6 cellular contexts compared by ENCODE assay signal in the genomic region with DNA sequence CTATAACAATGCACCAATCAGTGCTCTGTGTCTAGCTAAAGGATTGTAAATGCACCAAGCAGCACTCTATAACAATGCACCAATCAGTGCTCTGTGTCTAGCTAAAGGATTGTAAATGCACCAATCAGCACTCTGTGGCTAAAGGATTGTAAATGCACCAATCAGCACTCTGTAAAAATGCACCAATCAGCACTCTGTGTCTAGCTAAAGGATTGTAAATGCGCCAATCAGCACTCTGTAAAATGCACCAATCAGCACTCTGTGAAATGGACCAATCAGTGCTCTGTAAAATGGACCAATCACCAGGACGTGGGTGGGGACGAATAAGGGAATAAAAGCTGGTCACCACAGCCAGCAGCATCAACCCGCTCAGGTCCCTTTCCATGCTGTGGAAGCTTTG. TPM values are rescaled to one million over a fixed set of nuclear protein-coding genes. Genes with fewer than 3 reads are reported as not detected.
DNase-seq lines count a peak whose midpoint lies in the region; ATAC-seq, FAIRE-seq and TF ChIP-seq lines count a peak whose summit lies in the region.
"Not testable (repeated sequence)": the region's sequence is repeated elsewhere in the genome, so short reads cannot be mapped to it uniquely, and the experiment has no call there.

No MANE protein-coding gene starts in this region.

- not testable (repeated sequence) for TF ChIP-seq EP300 in A549 (IDR thresholded peaks at IDR 0.05); K562 (IDR thresholded peaks at IDR 0.05; ENCODE audit: low read length); HepG2 (IDR thresholded peaks at IDR 0.05; ENCODE audit: low read depth in 2 of 2, low read length in 2 of 2); HepG2 (CRISPR knock-in tag; IDR thresholded peaks at IDR 0.05; ENCODE audit: borderline replicate concordance)

- not testable (repeated sequence) for ATAC-seq in A549, WTC11, K562, HepG2

- H3K9ac ChIP-seq in K562 (ENCODE audit: insufficient read depth in 1 of 2, low read depth in 2 of 2, low read length in 2 of 2); HepG2 (ENCODE audit: insufficient read depth, low read depth, low read length): not testable (repeated sequence)

- intact Hi-C loops in K562 (cut with micrococcal nuclease); HepG2 (cut with micrococcal nuclease; ENCODE audit: unreplicated experiment): not testable (repeated sequence)

- TF ChIP-seq RAD21 in A549 (conservative IDR thresholded peaks at IDR 0.05 in 1 of 2, IDR thresholded peaks at IDR 0.05 in 1 of 2); K562 (CRISPR knock-in tag; conservative IDR thresholded peaks at IDR 0.05 in 1 of 2, IDR thresholded peaks at IDR 0.05 in 1 of 2); HepG2 (CRISPR knock-in tag; IDR thresholded peaks at IDR 0.05): not testable (repeated sequence)

- peaks cover 26% of the 10 kb centered on the region for H3K4me1 Mint-ChIP-seq in WTC11

- H3K4me3 Mint-ChIP-seq in WTC11: not testable (repeated sequence)

- H3K27ac Mint-ChIP-seq in WTC11: not testable (repeated sequence)

- not testable (repeated sequence) for H4K20me1 ChIP-seq in K562 (replicated peaks; ENCODE audit: control insufficient read depth, insufficient read depth, low read length); HepG2 (ENCODE audit: insufficient read depth, low read length)

- TF ChIP-seq POLR2A in A549 (IDR thresholded peaks at IDR 0.05; ENCODE audit: low read length); GM12892 (IDR thresholded peaks at IDR 0.05; ENCODE audit: low read depth, low read length); K562 (conservative IDR thresholded peaks at IDR 0.05); HepG2 (IDR thresholded peaks at IDR 0.05; ENCODE audit: insufficient read depth in 1 of 2, low read depth in 2 of 2, low read length in 2 of 2): not testable (repeated sequence)

- DNase-seq in A549 (ENCODE audit: low read depth in 1 of 2, low spot score in 1 of 2); GM12892 (ENCODE audit: insufficient read length); WTC11 (ENCODE audit: low spot score); K562 (ENCODE audit: extremely low read depth in 1 of 4, low spot score in 3 of 4); HepG2 (ENCODE audit: low spot score); urothelium cell line (ENCODE audit: low spot score): not testable (repeated sequence)

- not testable (repeated sequence) for TF ChIP-seq CTCF in A549 (IDR thresholded peaks at IDR 0.05); WTC11 (IDR thresholded peaks at IDR 0.05); K562 (IDR thresholded peaks at IDR 0.05 in 2 of 3, conservative IDR thresholded peaks at IDR 0.05 in 1 of 3; ENCODE audit: insufficient read depth in 2 of 3, low read depth in 1 of 3, low read length in 3 of 3); HepG2 (CRISPR knock-in tag; IDR thresholded peaks at IDR 0.05)

- not testable (repeated sequence) for H3K4me3 ChIP-seq in A549; K562; HepG2 (replicated peaks in 1 of 3; ENCODE audit: insufficient read depth in 1 of 3, low read depth in 2 of 3, low read length in 3 of 3)

- H3K27me3 ChIP-seq in K562 (ENCODE audit: control insufficient read depth in 2 of 2, insufficient read depth in 2 of 2, low read length in 2 of 2); HepG2 (ENCODE audit: control insufficient read depth in 1 of 2, insufficient read depth in 2 of 2, low read length in 2 of 2): not testable (repeated sequence)

- H2AFZ ChIP-seq in K562 (ENCODE audit: low read depth, low read length); HepG2 (ENCODE audit: low read length): not testable (repeated sequence)

- FAIRE-seq in A549 (lab: Jason Lieb, UNC); K562 (lab: Jason Lieb, UNC); HepG2 (lab: Jason Lieb, UNC): not testable (repeated sequence)
- FAIRE-seq in GM12892 (lab: Jason Lieb, UNC) (peak; percentile 81), urothelium cell line (lab: Jason Lieb, UNC) (peak; percentile 77)

- H3K27ac ChIP-seq in A549; K562 (ENCODE audit: extremely low read depth, low read depth, low read length); HepG2 (ENCODE audit: extremely low read length, insufficient read depth, low read length): not testable (repeated sequence)

- not testable (repeated sequence) for H3K4me1 ChIP-seq in A549; K562 (replicated peaks in 1 of 2; ENCODE audit: control insufficient read depth in 2 of 2, insufficient read depth in 2 of 2, low read length in 2 of 2); HepG2 (ENCODE audit: insufficient read depth, low read length)

- H3K27me3 Mint-ChIP-seq in WTC11 (ENCODE audit: low read depth): not testable (repeated sequence)

- H3K36me3 Mint-ChIP-seq in WTC11: peaks cover 42% of the 10 kb centered on the region

- in situ Hi-C loops in K562 (cut with MboI); HepG2 (cut with HindIII; ENCODE audit: extremely low pct_ligation_motif_present, low pct_unique_long_range_greater_than_20kb): not testable (repeated sequence)

- H3K79me2 ChIP-seq in K562 (ENCODE audit: control insufficient read depth, insufficient read depth, low read length); HepG2 (ENCODE audit: insufficient read depth, low read length): not testable (repeated sequence)

- not testable (repeated sequence) for BruUV-seq in K562 (replicated peaks; lab: Mats Ljungman, UMichigan); HepG2 (replicated peaks; lab: Mats Ljungman, UMichigan)

- H3K9me3 Mint-ChIP-seq in WTC11: peaks cover 36% of the 10 kb centered on the region

- POLR2A ChIA-PET in A549 (lab: Yijun Ruan, JAX); WTC11 (lab: Charles Lee); HepG2 (lab: Yijun Ruan, JAX): not testable (repeated sequence)
- POLR2A ChIA-PET in K562 (lab: Yijun Ruan, JAX): interaction anchor here (0.8 kb wide), 1 partner anchor 294 kb away, joined by 3 read pairs; no protein-coding TSS in a partner anchor

- H3K9me3 ChIP-seq in A549; K562 (replicated peaks; ENCODE audit: control insufficient read depth, insufficient read depth, low read depth, low read length); HepG2 (ENCODE audit: low read length): not testable (repeated sequence)

- not testable (repeated sequence) for H3K36me3 ChIP-seq in K562 (ENCODE audit: control insufficient read depth, insufficient read depth, low read length); HepG2 (replicated peaks in 1 of 2; ENCODE audit: control insufficient read depth in 1 of 2, insufficient read depth in 2 of 2, low read length in 2 of 2)

- CTCF ChIA-PET in A549 (lab: Yijun Ruan, JAX): interaction anchor here (0.8 to 1.7 kb wide), 4 partner anchors 12 to 294 kb away, joined by 3 to 6 read pairs (median 4); no protein-coding TSS in a partner anchor
- CTCF ChIA-PET in WTC11 (lab: Charles Lee); K562 (lab: Yijun Ruan, JAX; ENCODE audit: low intra/inter-chr PET ratio); HepG2 (lab: Yijun Ruan, JAX; ENCODE audit: low intra/inter-chr PET ratio, low total read pairs): not testable (repeated sequence)

- not testable (repeated sequence) for H3K9me1 ChIP-seq in K562 (ENCODE audit: control insufficient read depth, insufficient read depth, low read length)

- H3K4me2 ChIP-seq in A549; K562 (ENCODE audit: insufficient read depth, low read length); HepG2 (ENCODE audit: low read depth, low read length): not testable (repeated sequence)

- 92% methylated on average over 4 of the region's 4 CpGs for WGBS in A549 (ENCODE audit: missing lambda C conversion rate)
- WGBS in K562 (ENCODE audit: insufficient coverage, low coverage, missing lambda C conversion rate): 84% methylated on average over 4 of the region's 4 CpGs
- WGBS in HepG2 (ENCODE audit: low lambda C conversion rate): 100% methylated on average over 4 of the region's 4 CpGs

RNA-seq across cellular contexts. Expression of a gene that starts 24.4 kb away (rescaled TPM):
- polyA plus RNA-seq in A549 (2011; rRNA removed) (608 and 654 TPM in 2 replicates), A549 (2017; fragmentation: RNase III; extraction: RNeasy Plus Mini Kit Qiagen cat#74134 plus additional on column Dnase treatment) (134 to 159 TPM (median 140 TPM) in 3 replicates), K562 (2011; rRNA removed) (391 and 636 TPM in 2 replicates), K562 (2014; fragmentation: Illumina TruSeq; extraction: Trizol) (650 and 769 TPM in 2 replicates), K562 (2014; fragmentation: Nextera tagmentation; extraction: Ambion mirVana) (100 to 1,000 TPM; 205 to 227 TPM), K562 (2014; rRNA removed) (234 and 319 TPM in 2 replicates), HepG2 (2011; rRNA removed) (406 and 460 TPM in 2 replicates)
- 291 and 297 TPM in 2 replicates for polyA plus RNA-seq in A549 (2012; cell fraction: cytosol; rRNA removed)
- 219 and 296 TPM in 2 replicates for polyA plus RNA-seq in A549 (2012; cell fraction: nucleus; rRNA removed)
- polyA minus RNA-seq in A549 (2011; rRNA and poly(A)+ RNA removed): 724 and 778 TPM in 2 replicates
- 113 TPM for polyA plus RNA-seq in GM12892 (2012; ENCODE audit: missing spikeins)
- total RNA-seq in WTC11 (2021) (142 to 236 TPM (median 158 TPM) in 3 replicates), K562 (2014; rRNA removed) (142 and 196 TPM in 2 replicates), K562 (2014; rRNA removed; fragmentation: Illumina TruSeq; extraction: Trizol) (272 and 300 TPM in 2 replicates), K562 (2015; rRNA removed; fragmentation: Illumina TruSeq; extraction: Trizol) (147 TPM in 2 replicates), K562 (2021) (270 and 312 TPM in 2 replicates), HepG2 (2016; rRNA removed; fragmentation: Illumina TruSeq; extraction: Trizol) (140 and 180 TPM in 2 replicates)
- total RNA-seq in K562 (2011; cell fraction: chromatin; rRNA removed; ENCODE audit: low replicate concordance): 222 and 446 TPM in 2 replicates
- 158 and 190 TPM in 2 replicates for total RNA-seq in K562 (2011; cell fraction: nucleolus; rRNA removed)
- 225 and 258 TPM in 2 replicates for total RNA-seq in K562 (2011; cell fraction: nucleoplasm; rRNA removed)
- polyA plus RNA-seq in K562 (2011; cell fraction: cytosol; rRNA removed): 349 and 578 TPM in 2 replicates
- 440 and 547 TPM in 2 replicates for polyA plus RNA-seq in K562 (2011; cell fraction: nucleus; rRNA removed)
- 138 and 517 TPM in 2 replicates for polyA plus RNA-seq in K562 (2012)
- polyA minus RNA-seq in K562 (2011; rRNA and poly(A)+ RNA removed): 421 and 586 TPM in 2 replicates
- polyA minus RNA-seq in K562 (2011; cell fraction: cytosol; rRNA and poly(A)+ RNA removed): 264 and 340 TPM in 2 replicates
- polyA minus RNA-seq in K562 (2011; cell fraction: nucleus; rRNA and poly(A)+ RNA removed): 178 and 266 TPM in 2 replicates
- total RNA-seq in HepG2 (2016; cell fraction: cytosol; rRNA removed; fragmentation: Illumina TruSeq; extraction: Trizol; ENCODE audit: low read depth): 54.9 and 58.3 TPM in 2 replicates
- 130 and 180 TPM in 2 replicates for total RNA-seq in HepG2 (2016; cell fraction: insoluble cytoplasmic fraction; rRNA removed; fragmentation: Illumina TruSeq; extraction: Trizol)
- 96.5 and 104 TPM in 2 replicates for total RNA-seq in HepG2 (2016; cell fraction: membrane; rRNA removed; fragmentation: Illumina TruSeq; extraction: Trizol)
- total RNA-seq in HepG2 (2016; cell fraction: nucleus; rRNA removed; fragmentation: Illumina TruSeq; extraction: Trizol): 98.4 and 111 TPM in 2 replicates
- polyA plus RNA-seq in HepG2 (2011; cell fraction: cytosol; rRNA removed): 317 and 416 TPM in 2 replicates
- polyA plus RNA-seq in HepG2 (2011; cell fraction: nucleus; rRNA removed): 244 and 272 TPM in 2 replicates
- polyA plus RNA-seq in HepG2 (2012): 137 and 249 TPM in 2 replicates
- 43.9 and 53.1 TPM in 2 replicates for polyA plus RNA-seq in HepG2 (2016; cell fraction: cytosol; fragmentation: Illumina TruSeq; extraction: Trizol; ENCODE audit: low read depth)
- 204 and 207 TPM in 2 replicates for polyA plus RNA-seq in HepG2 (2016; cell fraction: insoluble cytoplasmic fraction; fragmentation: Illumina TruSeq; extraction: Trizol; ENCODE audit: low read depth)
- polyA plus RNA-seq in HepG2 (2016; cell fraction: membrane; fragmentation: Illumina TruSeq; extraction: Trizol; ENCODE audit: low read depth): 86.2 and 94.6 TPM in 2 replicates
- 141 and 166 TPM in 2 replicates for polyA plus RNA-seq in HepG2 (2016; cell fraction: nucleus; fragmentation: Illumina TruSeq; extraction: Trizol; ENCODE audit: insufficient read depth, low read depth)
- 365 and 608 TPM in 2 replicates for polyA minus RNA-seq in HepG2 (2011; rRNA and poly(A)+ RNA removed; ENCODE audit: low replicate concordance)
- polyA minus RNA-seq in HepG2 (2011; cell fraction: cytosol; rRNA and poly(A)+ RNA removed): 230 and 276 TPM in 2 replicates
- 219 and 236 TPM in 2 replicates for polyA minus RNA-seq in HepG2 (2011; cell fraction: nucleus; rRNA and poly(A)+ RNA removed)
